Comparison of ENCODE assay signal across 15 cellular contexts in the genomic region with DNA sequence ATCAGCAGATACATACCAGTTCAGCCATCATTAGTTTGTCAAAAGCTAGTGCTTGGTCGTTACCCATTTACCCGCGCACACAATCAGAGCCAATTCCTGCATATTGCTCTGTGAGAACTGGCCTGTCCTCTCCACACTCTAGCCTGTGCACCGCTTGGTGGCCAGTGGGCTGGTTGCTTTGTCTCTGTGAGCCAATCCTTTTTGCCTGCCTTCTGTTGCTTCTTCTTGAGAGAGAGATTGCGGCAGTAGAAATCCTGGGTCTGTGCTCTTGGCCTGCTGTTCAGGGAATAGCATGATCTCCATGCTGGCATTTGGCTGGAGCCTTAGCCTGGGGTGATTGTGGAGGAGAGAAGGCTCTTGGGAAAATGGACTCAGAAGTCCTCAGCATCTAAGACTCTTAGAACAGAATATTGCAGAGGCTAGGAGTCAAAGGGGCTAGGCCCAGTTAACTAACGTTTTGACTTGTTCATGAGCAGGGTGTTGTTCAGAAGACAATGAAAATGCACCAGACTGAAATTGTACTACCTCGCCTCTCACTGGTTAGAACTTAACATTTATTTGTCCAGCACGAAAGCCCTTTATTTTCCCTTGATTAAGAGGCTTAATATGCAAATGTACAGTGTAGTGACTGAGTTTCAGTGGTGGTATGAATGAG. TPM values are rescaled to one million over a fixed set of nuclear protein-coding genes. Genes with fewer than 3 reads are reported as not detected.
A peak's percentile ranks its signal among the peaks of the same experiment; 100 is the strongest.
DNase-seq lines count a peak whose midpoint lies in the region; ATAC-seq, FAIRE-seq and TF ChIP-seq lines count a peak whose summit lies in the region.
"Had no signal": no experiment of that assay in that cellular context is flagged by ENCODE, and none has a peak within 500 bp of the region (broad histone marks: within the 10 kb centered on the region; RNA-seq: fewer than 3 reads in every experiment).

No MANE protein-coding gene starts in this region.

- peaks cover 92% of the 10 kb centered on the region for H3K4me1 Mint-ChIP-seq in activated T-cell treated with anti-CD3 and anti-CD28 coated beads, Interleukin-2, amount 50 U/mL, for 24 hours (ENCODE audit: low read depth)
- peaks cover 94% of the 10 kb centered on the region for H3K4me1 Mint-ChIP-seq in brain
- peaks cover 57 to 85% of the 10 kb centered on the region in 2 donors for H3K4me1 Mint-ChIP-seq in stimulated activated naive B cell treated with anti-CD40 and anti-IgM and Interleukin-4, amounts not matched to agents 10 μg/mL and 1 μg/mL and 100 μg/mL, for 72 hours

- H3K4me3 Mint-ChIP-seq in activated T-cell treated with anti-CD3 and anti-CD28 coated beads, Interleukin-2, amount 50 U/mL, for 24 hours: no peak overlapping the region
- peak overlapping the region in 4 of 5 experiments; percentile 10 to 78 (median 47) for H3K4me3 Mint-ChIP-seq in brain
- no peak overlapping the region for H3K4me3 Mint-ChIP-seq in stimulated activated naive B cell treated with anti-CD40 and anti-IgM and Interleukin-4, amounts not matched to agents 10 μg/mL and 1 μg/mL and 100 μg/mL, for 72 hours

- peaks cover 12% of the 10 kb centered on the region for H4K20me1 ChIP-seq in keratinocyte (ENCODE audit: control insufficient read depth, extremely low read depth, insufficient read depth, low read length)

- H3K4me1 ChIP-seq in keratinocyte (ENCODE audit: control insufficient read depth, extremely low read depth, insufficient read depth, low read length): peaks cover 59% of the 10 kb centered on the region

- FAIRE-seq in keratinocyte (lab: Jason Lieb, UNC) (peak; percentile 9), urothelium cell line (lab: Jason Lieb, UNC) (no peak)
- FAIRE-seq: kidney had no signal

- H3K27ac Mint-ChIP-seq in activated T-cell treated with anti-CD3 and anti-CD28 coated beads, Interleukin-2, amount 50 U/mL, for 24 hours: peak overlapping the region; percentile 90
- peak overlapping the region; percentile 41 to 93 (median 81) for H3K27ac Mint-ChIP-seq in brain
- H3K27ac Mint-ChIP-seq in stimulated activated naive B cell treated with anti-CD40 and anti-IgM and Interleukin-4, amounts not matched to agents 10 μg/mL and 1 μg/mL and 100 μg/mL, for 72 hours: peak overlapping the region; percentile 33

- no peak overlapping the region for H3K9ac ChIP-seq in keratinocyte (ENCODE audit: control insufficient read depth, extremely low read depth, insufficient read depth, low read length)
- H3K9ac ChIP-seq: GM23248 had no signal

- H3K27me3 ChIP-seq in keratinocyte (ENCODE audit: control insufficient read depth, extremely low read depth, insufficient read depth, low read length): no peaks in the 10 kb centered on the region
- H3K27me3 ChIP-seq: foreskin keratinocyte, spleen, tibial nerve had no signal

- no peaks in the 10 kb centered on the region for H3K9me3 Mint-ChIP-seq in activated T-cell treated with anti-CD3 and anti-CD28 coated beads, Interleukin-2, amount 50 U/mL, for 24 hours
- H3K9me3 Mint-ChIP-seq in brain: peaks cover 0 to 3% (median 0%) of the 10 kb centered on the region in 5 experiments
- no peaks in the 10 kb centered on the region for H3K9me3 Mint-ChIP-seq in stimulated activated naive B cell treated with anti-CD40 and anti-IgM and Interleukin-4, amounts not matched to agents 10 μg/mL and 1 μg/mL and 100 μg/mL, for 72 hours

- DNase-seq in activated T-cell treated with anti-CD3 and anti-CD28 coated beads, Interleukin-2, amount 50 U/mL, for 24 hours: no peak
- no peak for DNase-seq in activated T-cell treated with anti-CD3 and anti-CD28 coated beads, Interleukin-2, amount 50 U/mL, for 1 hour
- DNase-seq in keratinocyte (ENCODE audit: low read depth, low spot score) (no peak), urothelium cell line (ENCODE audit: low spot score) (no peak), GM19240 (ENCODE audit: insufficient read length, low spot score) (no peak)
- no peak for DNase-seq in stimulated activated naive B cell treated with anti-CD40 and anti-IgM and Interleukin-4, amounts not matched to agents 10 μg/mL and 1 μg/mL and 100 μg/mL, for 72 hours
- DNase-seq: foreskin keratinocyte, GM23248, kidney, NCI-H1436 treated with DMSO at 0.1 percent for 48 hours, RPMI8226, spleen had no signal

- H3K9me3 ChIP-seq in keratinocyte (ENCODE audit: control insufficient read depth, low read depth, low read length): no peaks in the 10 kb centered on the region
- H3K9me3 ChIP-seq: spleen, tibial nerve had no signal

- H2AFZ ChIP-seq in keratinocyte (ENCODE audit: control insufficient read depth, low read length): no peak overlapping the region
- H2AFZ ChIP-seq: GM23248 had no signal

- peak overlapping the region; percentile 0 for H3K27ac ChIP-seq in keratinocyte (ENCODE audit: control insufficient read depth, insufficient read depth, low read length)
- H3K27ac ChIP-seq: foreskin keratinocyte, GM23248, spleen had no signal

- H3K27me3 Mint-ChIP-seq in activated T-cell treated with anti-CD3 and anti-CD28 coated beads, Interleukin-2, amount 50 U/mL, for 24 hours: no peaks in the 10 kb centered on the region
- no peaks in the 10 kb centered on the region for H3K27me3 Mint-ChIP-seq in brain
- no peaks in the 10 kb centered on the region for H3K27me3 Mint-ChIP-seq in stimulated activated naive B cell treated with anti-CD40 and anti-IgM and Interleukin-4, amounts not matched to agents 10 μg/mL and 1 μg/mL and 100 μg/mL, for 72 hours

- H3K4me3 ChIP-seq in keratinocyte (ENCODE audit: control insufficient read depth in 2 of 3, extremely low read depth in 1 of 3, insufficient read depth in 2 of 3, low read depth in 1 of 3, low read length in 3 of 3): no peak overlapping the region
- H3K4me3 ChIP-seq: GM23248, spleen, tibial nerve had no signal

- H3K9me1 ChIP-seq in keratinocyte (ENCODE audit: control insufficient read depth, extremely low read depth, insufficient read depth, low read length): peaks cover 9% of the 10 kb centered on the region

- no peaks in the 10 kb centered on the region for H3K36me3 Mint-ChIP-seq in activated T-cell treated with anti-CD3 and anti-CD28 coated beads, Interleukin-2, amount 50 U/mL, for 24 hours (ENCODE audit: low read depth)
- peaks cover 15% of the 10 kb centered on the region for H3K36me3 Mint-ChIP-seq in brain
- peaks cover 9 to 17% of the 10 kb centered on the region in 2 donors for H3K36me3 Mint-ChIP-seq in stimulated activated naive B cell treated with anti-CD40 and anti-IgM and Interleukin-4, amounts not matched to agents 10 μg/mL and 1 μg/mL and 100 μg/mL, for 72 hours

- TF ChIP-seq CTCF in brain (conservative IDR thresholded peaks at IDR 0.05): no peak
- no peak for TF ChIP-seq CTCF in keratinocyte (optimal IDR thresholded peaks at IDR 0.05 in 1 of 3, IDR thresholded peaks at IDR 0.05 in 1 of 3, conservative IDR thresholded peaks at IDR 0.05 in 1 of 3; ENCODE audit: extremely low read depth in 1 of 3, insufficient read depth in 2 of 3, low read length in 3 of 3)

- peaks cover 87% of the 10 kb centered on the region for H3K79me2 ChIP-seq in keratinocyte (ENCODE audit: control insufficient read depth, insufficient read depth, low read length)

- H3K36me3 ChIP-seq in keratinocyte (ENCODE audit: control insufficient read depth in 2 of 2, extremely low read depth in 1 of 2, insufficient read depth in 2 of 2, low read length in 2 of 2): peaks cover 0 to 4% of the 10 kb centered on the region in 2 experiments
- H3K36me3 ChIP-seq: spleen, tibial nerve had no signal

- no peak overlapping the region for H3K4me2 ChIP-seq in keratinocyte (ENCODE audit: control insufficient read depth, extremely low read depth, insufficient read depth, low read depth, low read length)

- dilution Hi-C loops in keratinocyte (cut with MboI; ENCODE audit: extremely low pct_ligation_motif_present, low sequenced_read_pairs): no loop called here

- peak in 1 of 2 donors; percentile 22 for ATAC-seq in stimulated activated naive B cell treated with anti-CD40 and anti-IgM and Interleukin-4, amounts not matched to agents 10 μg/mL and 1 μg/mL and 100 μg/mL, for 72 hours (replicated peaks)
- ATAC-seq in GM21526 (IDR thresholded peaks at IDR 0.05; ENCODE audit: low FRiP score, unreplicated experiment): no peak
- ATAC-seq: foreskin keratinocyte had no signal

RNA-seq across cellular contexts. Expression of gene MAP4K4, which starts 37.1 kb away (rescaled TPM):
- polyA plus RNA-seq in brain (ENCODE audit: insufficient read depth, low read depth, low replicate concordance) (89.6 TPM), keratinocyte (46.6 to 99.0 TPM (median 84.1 TPM) in 3 replicates)
- polyA plus RNA-seq in keratinocyte (2011; ENCODE audit: low read depth): 57.9 TPM
- 69.4 and 77.1 TPM in 2 replicates for polyA plus RNA-seq in keratinocyte (2011; cell fraction: cytosol; rRNA removed)
- 90.2 and 109 TPM in 2 replicates for polyA plus RNA-seq in keratinocyte (2011; cell fraction: nucleus; rRNA removed)
- 45.2 and 134 TPM in 2 replicates for polyA plus RNA-seq in keratinocyte (2012; ENCODE audit: low replicate concordance)
- polyA minus RNA-seq in keratinocyte: 79.8 to 148 TPM (median 96.9 TPM) in 3 replicates
- polyA minus RNA-seq in keratinocyte (2011; cell fraction: cytosol; rRNA and poly(A)+ RNA removed): 46.4 TPM
- polyA minus RNA-seq in keratinocyte (2011; cell fraction: nucleus; rRNA and poly(A)+ RNA removed): 106 and 199 TPM in 2 replicates

Comparison
In these comparisons a context has a peak if more than half of its experiments do, and no peak if none do; other contexts are left out.
1. H3K27ac Mint-ChIP-seq: peak in every context shown above with its lines; median percentile 90 in activated T-cell treated with anti-CD3 and anti-CD28 coated beads, Interleukin-2, amount 50 U/mL, for 24 hours; 81 in brain; 33 in stimulated activated naive B cell treated with anti-CD40 and anti-IgM and Interleukin-4, amounts not matched to agents 10 μg/mL and 1 μg/mL and 100 μg/mL, for 72 hours.
2. H3K4me3 Mint-ChIP-seq: peak in brain (4 of 5); none in activated T-cell treated with anti-CD3 and anti-CD28 coated beads, Interleukin-2, amount 50 U/mL, for 24 hours (single experiment) and stimulated activated naive B cell treated with anti-CD40 and anti-IgM and Interleukin-4, amounts not matched to agents 10 μg/mL and 1 μg/mL and 100 μg/mL, for 72 hours (0 of 2).